22 cellular contexts compared by ENCODE assay signal in genomic region chr18:59657012-59657411, GRCh38.
"Had no signal": no experiment of that assay in that cellular context is flagged by ENCODE, and none has a peak within 500 bp of the region (broad histone marks: within the 10 kb centered on the region; RNA-seq: fewer than 3 reads in every experiment).

No MANE protein-coding gene starts in this region.

- H3K4me3 ChIP-seq: ascending aorta, colonic mucosa, lung, tibial artery had no signal

- H3K27me3 ChIP-seq: ascending aorta, colonic mucosa, foreskin keratinocyte, tibial artery had no signal

- H3K9me3 ChIP-seq: ascending aorta, colonic mucosa, tibial artery had no signal

- ATAC-seq: foreskin keratinocyte, left lobe of liver, natural killer cell had no signal

- H3K27ac ChIP-seq: ascending aorta, colonic mucosa, epithelial cell of prostate, foreskin keratinocyte, tibial artery, WERI-Rb-1 had no signal

- DNase-seq: activated CD4-positive, alpha-beta T cell treated with anti-CD3 and anti-CD28 coated beads for 1 hour; activated CD8-positive, alpha-beta memory T cell treated with anti-CD3 and anti-CD28 coated beads for 24 hours; activated CD8-positive, alpha-beta memory T cell treated with anti-CD3 and anti-CD28 coated beads, Interleukin-2, amount 50 U/mL, for 48 hours; activated effector memory CD4-positive, alpha-beta T cell treated with anti-CD3 and anti-CD28 coated beads, Interleukin-2, amount 50 U/mL, for 16 hours; activated T-cell treated with anti-CD3 and anti-CD28 coated beads, Interleukin-2, amount 50 U/mL, for 48 hours; colonic mucosa; endodermal cell; glutamatergic neuron; hypothalamus; islet precursor cell; natural killer cell; posterior cingulate gyrus; retina; stimulated activated CD8-positive, alpha-beta memory T cell treated with anti-CD3 and anti-CD28 coated beads, Interleukin-4, amount 100 ng/mL, for 48 hours; stimulated activated naive CD4-positive, alpha-beta T cell; tibial artery; WERI-Rb-1 had no signal

- H3K36me3 ChIP-seq: ascending aorta, colonic mucosa, tibial artery, WERI-Rb-1 had no signal

- H3K4me1 ChIP-seq: ascending aorta, colonic mucosa had no signal
